ENCODE assay signal across 24 cellular contexts in the genomic region with DNA sequence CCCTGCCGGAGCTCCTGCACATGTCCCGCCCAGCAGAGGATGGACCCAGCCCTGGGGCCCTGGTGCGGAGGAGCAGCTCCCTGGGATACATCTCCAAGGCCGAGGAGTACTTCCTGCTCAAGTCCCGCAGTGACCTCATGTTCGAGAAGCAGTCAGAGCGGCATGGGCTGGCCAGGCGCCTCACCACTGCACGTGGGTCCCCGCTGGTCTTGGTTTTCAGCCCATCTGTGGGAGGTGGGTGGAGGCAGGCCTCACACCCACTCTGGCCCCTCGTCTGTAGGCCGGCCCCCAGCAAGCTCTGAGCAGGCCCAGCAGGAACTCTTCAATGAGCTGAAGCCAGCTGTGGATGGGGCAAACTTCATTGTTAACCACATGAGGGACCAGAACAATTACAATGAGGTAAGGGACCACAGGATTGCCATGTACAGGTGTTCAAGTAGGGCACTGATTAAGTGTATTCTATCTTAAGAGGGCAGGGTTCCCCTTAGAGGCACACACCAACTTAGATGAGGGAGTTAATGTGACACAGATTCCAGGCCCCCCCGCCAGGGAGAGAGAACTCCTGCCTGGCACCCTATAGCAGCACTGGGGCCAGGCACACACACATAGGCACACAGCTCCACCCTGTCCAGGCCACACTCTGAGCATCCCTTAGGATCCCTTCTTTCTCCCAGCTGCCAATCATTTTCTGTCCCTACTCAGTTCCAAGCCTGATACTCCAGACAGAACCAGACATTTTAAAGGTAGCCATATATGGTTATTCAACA. TPM values are rescaled to one million over a fixed set of nuclear protein-coding genes. Genes with fewer than 3 reads are reported as not detected.
DNase-seq lines count a peak whose midpoint lies in the region; ATAC-seq and TF ChIP-seq lines count a peak whose summit lies in the region.
"Had no signal": no experiment of that assay in that cellular context is flagged by ENCODE, and none has a peak within 500 bp of the region (broad histone marks: within the 10 kb centered on the region; RNA-seq: fewer than 3 reads in every experiment).

No MANE protein-coding gene starts in this region.

- no peak overlapping the region for H3K9ac ChIP-seq in neural progenitor cell

- H3K4me3 Mint-ChIP-seq in neural progenitor cell: no peak overlapping the region
- H3K4me3 Mint-ChIP-seq: activated CD4-positive, alpha-beta T cell treated with anti-CD3 and anti-CD28 coated beads, Interleukin-2, amount 10 ng/mL, durations not matched to agents 24 days and 14 days; activated naive CD4-positive, alpha-beta T cell treated with anti-CD3 and anti-CD28 coated beads, Interleukin-2, amount 10 ng/mL, durations not matched to agents 7 days and 5 days; CD8-positive, alpha-beta T cell; naive thymus-derived CD8-positive, alpha-beta T cell had no signal

- peaks cover 3% of the 10 kb centered on the region for H3F3A ChIP-seq in neural progenitor cell (ENCODE audit: low read depth)

- H2AFZ ChIP-seq in OCI-LY7 (ENCODE audit: low read length): no peak overlapping the region
- H2AFZ ChIP-seq in neural progenitor cell (replicated peaks): no peak overlapping the region

- POLR2A ChIA-PET in OCI-LY7 (lab: Charles Lee): interaction anchor here (0.6 to 1.0 kb wide), 2 partner anchors 13 to 160 kb away, joined by 3 to 4 read pairs; no protein-coding TSS in a partner anchor

- H3K4me1 ChIP-seq in OCI-LY7 (ENCODE audit: insufficient read depth, low read length, poor library complexity, severe bottlenecking) (peaks cover 42% of the 10 kb centered on the region), gastroesophageal sphincter (no peaks in the 10 kb centered on the region), neural progenitor cell (peaks cover 12% of the 10 kb centered on the region)
- H3K4me1 ChIP-seq: thyroid gland had no signal

- H4K20me1 ChIP-seq in OCI-LY7 (ENCODE audit: insufficient read depth, low read length) (no peaks in the 10 kb centered on the region), neural progenitor cell (ENCODE audit: low read depth) (no peaks in the 10 kb centered on the region)

- ATAC-seq in gastroesophageal sphincter: peak; percentile 12
- ATAC-seq: CD8-positive, alpha-beta T cell; naive thymus-derived CD8-positive, alpha-beta T cell had no signal

- BruUV-seq in OCI-LY7 (replicated peaks; lab: Mats Ljungman, UMichigan): no TSS peak

- peak overlapping the region; percentile 32 for H3K27ac Mint-ChIP-seq in neural progenitor cell
- H3K27ac Mint-ChIP-seq: activated CD4-positive, alpha-beta T cell treated with anti-CD3 and anti-CD28 coated beads, Interleukin-2, amount 10 ng/mL, durations not matched to agents 24 days and 14 days; activated naive CD4-positive, alpha-beta T cell treated with anti-CD3 and anti-CD28 coated beads, Interleukin-2, amount 10 ng/mL, durations not matched to agents 7 days and 5 days; CD8-positive, alpha-beta T cell; naive thymus-derived CD8-positive, alpha-beta T cell had no signal

- no peak overlapping the region for H3K4me2 ChIP-seq in OCI-LY7 (ENCODE audit: low read length)
- H3K4me2 ChIP-seq in neural progenitor cell: no peak overlapping the region

- H3K36me3 ChIP-seq in OCI-LY7 (ENCODE audit: insufficient read depth, low read length) (no peaks in the 10 kb centered on the region; the same call in 1 of the 2 replicates), gastroesophageal sphincter (no peaks in the 10 kb centered on the region), neural progenitor cell (no peaks in the 10 kb centered on the region)
- H3K36me3 ChIP-seq: thyroid gland had no signal

- peaks cover 28% of the 10 kb centered on the region for H3K4me1 Mint-ChIP-seq in neural progenitor cell

- no peak overlapping the region for H3K27ac ChIP-seq in OCI-LY7 (ENCODE audit: low read depth, low read length, poor library complexity, severe bottlenecking)
- no peak overlapping the region for H3K27ac ChIP-seq in gastroesophageal sphincter
- H3K27ac ChIP-seq in neural progenitor cell: no peak overlapping the region
- H3K27ac ChIP-seq: epithelial cell of prostate, RWPE1, thyroid gland had no signal

- H3K27me3 ChIP-seq in gastroesophageal sphincter: peaks cover 50% of the 10 kb centered on the region
- H3K27me3 ChIP-seq in neural progenitor cell: no peaks in the 10 kb centered on the region
- H3K27me3 ChIP-seq: thyroid gland had no signal

- no peaks in the 10 kb centered on the region for H3K9me2 ChIP-seq in OCI-LY7 (ENCODE audit: insufficient read depth, low read length)

- H3K79me2 ChIP-seq in OCI-LY7 (ENCODE audit: insufficient read depth, low read depth, low read length): no peaks in the 10 kb centered on the region
- no peaks in the 10 kb centered on the region for H3K79me2 ChIP-seq in neural progenitor cell (ENCODE audit: low read depth)

- no peaks in the 10 kb centered on the region for H3K9me3 Mint-ChIP-seq in neural progenitor cell
- H3K9me3 Mint-ChIP-seq: activated CD4-positive, alpha-beta T cell treated with anti-CD3 and anti-CD28 coated beads, Interleukin-2, amount 10 ng/mL, durations not matched to agents 24 days and 14 days; CD8-positive, alpha-beta T cell; naive thymus-derived CD8-positive, alpha-beta T cell had no signal

- TF ChIP-seq CTCF in OCI-LY7 (conservative IDR thresholded peaks at IDR 0.05; ENCODE audit: low read length) (no peak), gastroesophageal sphincter (IDR thresholded peaks at IDR 0.05) (no peak), neural progenitor cell (IDR thresholded peaks at IDR 0.05) (no peak)

- intact Hi-C loops in OCI-LY7 (cut with micrococcal nuclease; ENCODE audit: unreplicated experiment): no loop called here

- DNase-seq in CD1c-positive myeloid dendritic cell (ENCODE audit: extremely low spot score): peak; percentile 19
- DNase-seq in OCI-LY7 (ENCODE audit: low spot score): peak; percentile 28
- no peak for DNase-seq in neural progenitor cell (ENCODE audit: low spot score)
- no peak for DNase-seq in NCI-H1048 (lab: John Stamatoyannopoulos, UW)
- no peak for DNase-seq in NK-92 (lab: John Stamatoyannopoulos, UW; ENCODE audit: unreplicated experiment)
- DNase-seq in NOMO-1 treated with dmso at 0.1 percent for 144 hours (lab: John Stamatoyannopoulos, UW; ENCODE audit: unreplicated experiment): no peak
- no peak for DNase-seq in DMS114 treated with DMSO at 0.1 percent for 48 hours (lab: John Stamatoyannopoulos, UW; ENCODE audit: unreplicated experiment)
- DNase-seq: activated CD4-positive, alpha-beta T cell treated with anti-CD3 and anti-CD28 coated beads, Interleukin-2, amount 10 ng/mL, durations not matched to agents 24 days and 14 days; activated naive CD4-positive, alpha-beta T cell treated with anti-CD3 and anti-CD28 coated beads, Interleukin-2, amount 10 ng/mL, durations not matched to agents 7 days and 5 days; CD8-positive, alpha-beta T cell; dermis blood vessel endothelial cell; DMS79 treated with DMSO at 0.1 percent for 48 hours; GOT3; MM.1S; naive thymus-derived CD8-positive, alpha-beta T cell; NCI-H1694; NCI-H226; NK-92 treated with Interleukin-12 subunit alpha and Interleukin-12 subunit beta, amount 100 ng/mL, for 24 hours; SW 1271; thyroid gland had no signal

- no peaks in the 10 kb centered on the region for H3K36me3 Mint-ChIP-seq in neural progenitor cell
- H3K36me3 Mint-ChIP-seq: activated naive CD4-positive, alpha-beta T cell treated with anti-CD3 and anti-CD28 coated beads, Interleukin-2, amount 10 ng/mL, durations not matched to agents 7 days and 5 days; CD8-positive, alpha-beta T cell; naive thymus-derived CD8-positive, alpha-beta T cell had no signal

- TF ChIP-seq POLR2A in gastroesophageal sphincter (IDR thresholded peaks at IDR 0.05): no peak

- WGBS in gastroesophageal sphincter (ENCODE audit: low coverage in 1 of 2), 2 donors: 89% methylated on average over 3 of the region's 13 CpGs; no CpG with 5 or more reads in 1 of the 2 donors

- H3K4me3 ChIP-seq in OCI-LY7 (ENCODE audit: low read depth, low read length, poor library complexity, severe bottlenecking): no peak overlapping the region
- no peak overlapping the region for H3K4me3 ChIP-seq in gastroesophageal sphincter
- H3K4me3 ChIP-seq in neural progenitor cell: no peak overlapping the region
- H3K4me3 ChIP-seq: thyroid gland had no signal

- peaks cover 3% of the 10 kb centered on the region for H3K27me3 Mint-ChIP-seq in neural progenitor cell (ENCODE audit: insufficient read depth, low read depth)

- TF ChIP-seq EP300 in gastroesophageal sphincter (IDR thresholded peaks at IDR 0.05): no peak

- H3K9me3 ChIP-seq in OCI-LY7 (ENCODE audit: low read length): 0 out of 2 replicates have a peak, but pooled peaks cover 6% of the 10 kb centered on the region
- peaks cover 0 to 11% (median 0%) of the 10 kb centered on the region in 3 donors for H3K9me3 ChIP-seq in gastroesophageal sphincter
- no peaks in the 10 kb centered on the region for H3K9me3 ChIP-seq in neural progenitor cell (ENCODE audit: low read depth)
- H3K9me3 ChIP-seq: thyroid gland had no signal

- CTCF ChIA-PET in OCI-LY7 (lab: Charles Lee; ENCODE audit: unreplicated experiment): no interaction called here

RNA-seq across cellular contexts. Expression of gene CHRNG, which starts 5.4 kb away (rescaled TPM):
- not detected in 2 replicates for total RNA-seq in OCI-LY7 (2014; rRNA removed; shearing (Covaris generic))
- not detected in 2 replicates for total RNA-seq in OCI-LY7 (2022)
- total RNA-seq in gastroesophageal sphincter: not detected
- not detected in 2 replicates for total RNA-seq in neural progenitor cell (ENCODE audit: low replicate concordance)
- total RNA-seq: activated CD4-positive, alpha-beta T cell treated with anti-CD3 and anti-CD28 coated beads, Interleukin-2, amount 10 ng/mL, durations not matched to agents 24 days and 14 days; astrocyte; CD8-positive, alpha-beta T cell; dermis blood vessel endothelial cell; naive thymus-derived CD8-positive, alpha-beta T cell; thyroid gland had no signal

RNA-seq across cellular contexts. Expression of gene CHRND, which starts 8.2 kb away (rescaled TPM):
- total RNA-seq in OCI-LY7 (2014; rRNA removed; shearing (Covaris generic)): not detected in 2 replicates
- total RNA-seq in OCI-LY7 (2022): not detected in 2 replicates
- total RNA-seq in gastroesophageal sphincter: not detected
- 0.19 TPM in 1 of 2 replicates, not detected in the other for total RNA-seq in neural progenitor cell (ENCODE audit: low replicate concordance)
- total RNA-seq: activated CD4-positive, alpha-beta T cell treated with anti-CD3 and anti-CD28 coated beads, Interleukin-2, amount 10 ng/mL, durations not matched to agents 24 days and 14 days; astrocyte; CD8-positive, alpha-beta T cell; dermis blood vessel endothelial cell; naive thymus-derived CD8-positive, alpha-beta T cell; thyroid gland had no signal

RNA-seq across cellular contexts. Expression of gene PRSS56, which starts 13.9 kb away (rescaled TPM):
- not detected in 2 replicates for total RNA-seq in OCI-LY7 (2014; rRNA removed; shearing (Covaris generic))
- total RNA-seq in OCI-LY7 (2022) (not detected in 2 replicates), gastroesophageal sphincter (not detected), neural progenitor cell (ENCODE audit: low replicate concordance) (not detected in 2 replicates)
- total RNA-seq: activated CD4-positive, alpha-beta T cell treated with anti-CD3 and anti-CD28 coated beads, Interleukin-2, amount 10 ng/mL, durations not matched to agents 24 days and 14 days; astrocyte; CD8-positive, alpha-beta T cell; dermis blood vessel endothelial cell; naive thymus-derived CD8-positive, alpha-beta T cell; thyroid gland had no signal

RNA-seq across cellular contexts. Expression of gene TIGD1, which starts 16.2 kb away (rescaled TPM):
- 21.0 and 27.8 TPM in 2 replicates for total RNA-seq in OCI-LY7 (2014; rRNA removed; shearing (Covaris generic))
- 18.5 and 21.1 TPM in 2 replicates for total RNA-seq in OCI-LY7 (2022)
- 1 to 10 TPM; 1.2 to 6.5 (median 2.8) TPM for total RNA-seq in gastroesophageal sphincter
- total RNA-seq in neural progenitor cell (ENCODE audit: low replicate concordance): 12.2 and 14.6 TPM in 2 replicates

RNA-seq across cellular contexts. Expression of gene EIF4E2, which starts 16.4 kb away (rescaled TPM):
- total RNA-seq in OCI-LY7 (2014; rRNA removed; shearing (Covaris generic)): 59.9 and 61.6 TPM in 2 replicates
- total RNA-seq in OCI-LY7 (2022) (73.7 and 76.3 TPM in 2 replicates), gastroesophageal sphincter (10 to 100 TPM; 41.6 to 61.6 (median 51.1) TPM), neural progenitor cell (ENCODE audit: low replicate concordance) (72.5 and 97.0 TPM in 2 replicates)

Comparison
In these comparisons a context has a peak if more than half of its experiments do, and no peak if none do; other contexts are left out.
1. DNase-seq: peak in CD1c-positive myeloid dendritic cell (single experiment) and OCI-LY7 (single experiment); none in neural progenitor cell (single experiment), NCI-H1048 (single experiment), NK-92 (single experiment), NOMO-1 treated with dmso at 0.1 percent for 144 hours (single experiment) and DMS114 treated with DMSO at 0.1 percent for 48 hours (single experiment).